Comparison of ENCODE assay signal across 14 cellular contexts in genomic region chr10:11261687-11262086, GRCh38.
DNase-seq lines count a peak whose midpoint lies in the region; ATAC-seq and TF ChIP-seq lines count a peak whose summit lies in the region.
"Had no signal": no experiment of that assay in that cellular context is flagged by ENCODE, and none has a peak within 500 bp of the region (broad histone marks: within the 10 kb centered on the region; RNA-seq: fewer than 3 reads in every experiment).

No MANE protein-coding gene starts in this region.

- CTCF ChIA-PET in CD4-positive, alpha-beta T cell (lab: Charles Lee), result interaction anchor here (1.3 to 1.6 kb wide), 2 partner anchors 9 to 40 kb away, joined by 3 read pairs; no protein-coding TSS in a partner anchor
- CTCF ChIA-PET in activated B cell treated with CpG ODN at 0.5 μM for 24 hours (lab: Charles Lee), result interaction anchor here (1.1 kb wide), 1 partner anchor 9 kb away, joined by 4 read pairs; no protein-coding TSS in a partner anchor

- intact Hi-C loops in CD4-positive, alpha-beta T cell (cut with DNase I, micrococcal nuclease), result loop anchor here in 1 of 2 experiments (5.0 to 10.0 kb wide), 3 partner anchors 54 to 247 kb away; partner anchors contain the start of gene CELF2
- intact Hi-C loops in activated B cell treated with CpG ODN at 0.5 μM for 24 hours (cut with micrococcal nuclease) (no loop called here), right cardiac atrium (cut with DNase I) (loop anchor here in 2 of 4 donors (5.0 to 10.0 kb wide), 3 partner anchors 79 to 237 kb away; no protein-coding TSS in a partner anchor)

- H3K4me1 ChIP-seq in right cardiac atrium (ENCODE audit: control insufficient read depth, insufficient read depth, low read length) (peaks cover 7% of the 10 kb centered on the region), tibial nerve (peaks cover 0 to 65% (median 13%) of the 10 kb centered on the region in 4 donors)

- no peak for ATAC-seq in CD4-positive, alpha-beta T cell (ENCODE audit: poor library complexity)
- ATAC-seq in GM19463 (IDR thresholded peaks at IDR 0.05; ENCODE audit: unreplicated experiment) (peak; percentile 37), activated B cell treated with CpG ODN at 0.5 μM for 24 hours (ENCODE audit: low read depth) (peak; percentile 33), right cardiac atrium (peak; percentile 82 to 86), GM21723 (IDR thresholded peaks at IDR 0.05; ENCODE audit: unreplicated experiment) (no peak)

- no peak for TF ChIP-seq POLR2A in tibial nerve (IDR thresholded peaks at IDR 0.05)

- no peak for DNase-seq in CD4-positive, alpha-beta T cell
- DNase-seq in activated B cell treated with CpG ODN at 0.5 μM for 24 hours (no peak), right cardiac atrium (no peak), tibial nerve (ENCODE audit: low spot score in 2 of 2) (no peak), HUDEP-2 (lab: John Stamatoyannopoulos, UW; ENCODE audit: unreplicated experiment in 76 of 76) (no peak), AG20443 (ENCODE audit: low spot score) (no peak)
- DNase-seq: amygdala, Kasumi-1, WERI-Rb-1 had no signal

- no peak for TF ChIP-seq CTCF in CD4-positive, alpha-beta T cell (IDR thresholded peaks at IDR 0.05)
- no peak for TF ChIP-seq CTCF in activated B cell treated with CpG ODN at 0.5 μM for 24 hours (IDR thresholded peaks at IDR 0.05)
- no peak for TF ChIP-seq CTCF in tibial nerve (IDR thresholded peaks at IDR 0.05)

- H3K9me3 Mint-ChIP-seq in CD4-positive, alpha-beta T cell, result no peaks in the 10 kb centered on the region
- H3K9me3 Mint-ChIP-seq in activated B cell treated with CpG ODN at 0.5 μM for 24 hours, result no peaks in the 10 kb centered on the region
- H3K9me3 Mint-ChIP-seq: mesothelial cell of epicardium had no signal

- WGBS in right cardiac atrium, result 36% methylated on average over 2 of the region's 2 CpGs
- WGBS in tibial nerve, 2 donors, result 60 to 67% methylated on average over 2 of the region's 2 CpGs

- H3K27me3 ChIP-seq in CD4-positive, alpha-beta T cell (ENCODE audit: control insufficient read depth, insufficient read depth, low read length), result no peaks in the 10 kb centered on the region
- H3K27me3 ChIP-seq in right cardiac atrium (ENCODE audit: control insufficient read depth, insufficient read depth), result no peaks in the 10 kb centered on the region
- H3K27me3 ChIP-seq in tibial nerve, result no peaks in the 10 kb centered on the region
- H3K27me3 ChIP-seq: BLaER1 had no signal

- TF ChIP-seq EP300 in tibial nerve (IDR thresholded peaks at IDR 0.05), result no peak

- no peaks in the 10 kb centered on the region for H3K27me3 Mint-ChIP-seq in CD4-positive, alpha-beta T cell
- H3K27me3 Mint-ChIP-seq in activated B cell treated with CpG ODN at 0.5 μM for 24 hours, result no peaks in the 10 kb centered on the region

- H3K4me3 ChIP-seq in right cardiac atrium (ENCODE audit: low read length), result no peak overlapping the region
- no peak overlapping the region for H3K4me3 ChIP-seq in tibial nerve
- H3K4me3 ChIP-seq: BLaER1, skin epidermis had no signal

- peaks cover 98% of the 10 kb centered on the region for H3K4me1 Mint-ChIP-seq in CD4-positive, alpha-beta T cell (ENCODE audit: low read depth)
- peaks cover 93% of the 10 kb centered on the region for H3K4me1 Mint-ChIP-seq in activated B cell treated with CpG ODN at 0.5 μM for 24 hours

- no peaks in the 10 kb centered on the region for H3K9me3 ChIP-seq in CD4-positive, alpha-beta T cell (ENCODE audit: control insufficient read depth, low read length)
- H3K9me3 ChIP-seq in right cardiac atrium (ENCODE audit: control insufficient read depth, low read length) (no peaks in the 10 kb centered on the region), tibial nerve (no peaks in the 10 kb centered on the region)
- H3K9me3 ChIP-seq: BLaER1 had no signal

- POLR2A ChIA-PET in CD4-positive, alpha-beta T cell (lab: Charles Lee), result no interaction called here
- POLR2A ChIA-PET in activated B cell treated with CpG ODN at 0.5 μM for 24 hours (lab: Charles Lee), result no interaction called here

- no peak overlapping the region for H3K27ac ChIP-seq in CD4-positive, alpha-beta T cell (ENCODE audit: low read depth, low read length)
- H3K27ac ChIP-seq in right cardiac atrium (ENCODE audit: low read length), result peak overlapping the region; percentile 82
- peak overlapping the region in 1 of 4 donors; percentile 53 for H3K27ac ChIP-seq in tibial nerve
- H3K27ac ChIP-seq: BLaER1, WERI-Rb-1 had no signal

- no peaks in the 10 kb centered on the region for H3K36me3 Mint-ChIP-seq in CD4-positive, alpha-beta T cell (ENCODE audit: low read depth)
- peaks cover 88% of the 10 kb centered on the region for H3K36me3 Mint-ChIP-seq in activated B cell treated with CpG ODN at 0.5 μM for 24 hours (ENCODE audit: low read depth)

- no peak overlapping the region for H3K4me3 Mint-ChIP-seq in CD4-positive, alpha-beta T cell
- H3K4me3 Mint-ChIP-seq in activated B cell treated with CpG ODN at 0.5 μM for 24 hours, result no peak overlapping the region
- H3K4me3 Mint-ChIP-seq: mesothelial cell of epicardium had no signal

- H3K27ac Mint-ChIP-seq in CD4-positive, alpha-beta T cell, result peak overlapping the region; percentile 93
- peak overlapping the region; percentile 69 for H3K27ac Mint-ChIP-seq in activated B cell treated with CpG ODN at 0.5 μM for 24 hours
- H3K27ac Mint-ChIP-seq: mesothelial cell of epicardium had no signal

- peaks cover 0 to 53% (median 16%) of the 10 kb centered on the region in 3 donors for H3K36me3 ChIP-seq in tibial nerve
- H3K36me3 ChIP-seq: WERI-Rb-1 had no signal

Comparison
In these comparisons a context has a peak if more than half of its experiments do, and no peak if none do; other contexts are left out.
1. ATAC-seq: peak in GM19463 (single experiment), activated B cell treated with CpG ODN at 0.5 μM for 24 hours (single experiment) and right cardiac atrium (2 of 2); none in CD4-positive, alpha-beta T cell (single experiment) and GM21723 (single experiment).